Comparison of ENCODE assay signal across 8 cellular contexts in genomic region chr2:219298759-219299371, GRCh38. TPM values are rescaled to one million over a fixed set of nuclear protein-coding genes. Genes with fewer than 3 reads are reported as not detected.
DNase-seq lines count a peak whose midpoint lies in the region; ATAC-seq, FAIRE-seq and TF ChIP-seq lines count a peak whose summit lies in the region.

No MANE protein-coding gene starts in this region.

- no peak for FAIRE-seq in H54 (lab: Jason Lieb, UNC)

- H3K27me3 ChIP-seq in adipocyte (replicated peaks; ENCODE audit: control insufficient read depth, insufficient read depth, low read length): peaks cover 43% of the 10 kb centered on the region

- intact Hi-C loops in left cardiac atrium (cut with DNase I): loop anchor here (2.0 to 10.0 kb wide), 3 partner anchors 54 to 138 kb away; partner anchors contain the start of genes NHEJ1 (in 2 of the 2), GLB1L (in 1 of the 2) and STK16 (in 1 of the 2)

- no peak for TF ChIP-seq POLR2A in H54 (IDR thresholded peaks at IDR 0.05; ENCODE audit: low read depth, low read length)

- no peak overlapping the region for H3K4me3 ChIP-seq in adipocyte (ENCODE audit: low read length)

- H3K36me3 ChIP-seq in adipocyte (ENCODE audit: control insufficient read depth, insufficient read depth, low read length, severe bottlenecking): no peaks in the 10 kb centered on the region

- peaks cover 13% of the 10 kb centered on the region for H3K4me1 ChIP-seq in adipocyte (ENCODE audit: control insufficient read depth, insufficient read depth, low read length)

- peak; percentile 65 to 70 for ATAC-seq in left cardiac atrium
- no peak for ATAC-seq in GM21367 (IDR thresholded peaks at IDR 0.05; ENCODE audit: unreplicated experiment)

- H3K9ac ChIP-seq in adipocyte (ENCODE audit: low read length): peak overlapping the region; percentile 11

- no peaks in the 10 kb centered on the region for H3K9me3 ChIP-seq in adipocyte (ENCODE audit: control insufficient read depth, low read length)

- DNase-seq in DMS53 treated with DMSO at 0.1 percent for 48 hours (lab: John Stamatoyannopoulos, UW; ENCODE audit: unreplicated experiment): peak; percentile 55
- DNase-seq in H54 (ENCODE audit: insufficient read length, low spot score): peak; percentile 87
- DNase-seq in NCI-H1105 treated with DMSO at 0.1 percent for 48 hours (lab: John Stamatoyannopoulos, UW): peak; percentile 31
- DNase-seq in T follicular helper cell (ENCODE audit: low read depth): peak; percentile 81
- DNase-seq in adipocyte (ENCODE audit: low read depth): peak; percentile 90
- DNase-seq in left cardiac atrium: peak; percentile 85
- DNase-seq in retina: peak; percentile 92

RNA-seq across cellular contexts. Expression of gene PTPRN, which starts 10.3 kb away (rescaled TPM):
- not detected for total RNA-seq in left cardiac atrium

RNA-seq across cellular contexts. Expression of gene DNAJB2, which starts 19.7 kb away (rescaled TPM):
- total RNA-seq in left cardiac atrium: 10 to 100 TPM; 43.7 to 63.6 TPM

RNA-seq across cellular contexts. Expression of gene RESP18, which starts 33.7 kb away (rescaled TPM):
- total RNA-seq in left cardiac atrium: not detected

RNA-seq across cellular contexts. Expression of gene TUBA4A, which starts 45.1 kb away (rescaled TPM):
- 10 to 100 TPM; 42.1 to 72.9 TPM for total RNA-seq in left cardiac atrium

RNA-seq across cellular contexts. Expression of gene TUBA4B, which starts 45.8 kb away (rescaled TPM):
- not detected for total RNA-seq in left cardiac atrium

Comparison
In these comparisons a context has a peak if more than half of its experiments do, and no peak if none do; other contexts are left out.
1. DNase-seq: peak in every context shown above with its lines; median percentile 92 in retina; 90 in adipocyte; 87 in H54; 85 in left cardiac atrium; 81 in T follicular helper cell; 55 in DMS53 treated with DMSO at 0.1 percent for 48 hours; 31 in NCI-H1105 treated with DMSO at 0.1 percent for 48 hours.